19 cellular contexts compared by ENCODE assay signal in the genomic region with DNA sequence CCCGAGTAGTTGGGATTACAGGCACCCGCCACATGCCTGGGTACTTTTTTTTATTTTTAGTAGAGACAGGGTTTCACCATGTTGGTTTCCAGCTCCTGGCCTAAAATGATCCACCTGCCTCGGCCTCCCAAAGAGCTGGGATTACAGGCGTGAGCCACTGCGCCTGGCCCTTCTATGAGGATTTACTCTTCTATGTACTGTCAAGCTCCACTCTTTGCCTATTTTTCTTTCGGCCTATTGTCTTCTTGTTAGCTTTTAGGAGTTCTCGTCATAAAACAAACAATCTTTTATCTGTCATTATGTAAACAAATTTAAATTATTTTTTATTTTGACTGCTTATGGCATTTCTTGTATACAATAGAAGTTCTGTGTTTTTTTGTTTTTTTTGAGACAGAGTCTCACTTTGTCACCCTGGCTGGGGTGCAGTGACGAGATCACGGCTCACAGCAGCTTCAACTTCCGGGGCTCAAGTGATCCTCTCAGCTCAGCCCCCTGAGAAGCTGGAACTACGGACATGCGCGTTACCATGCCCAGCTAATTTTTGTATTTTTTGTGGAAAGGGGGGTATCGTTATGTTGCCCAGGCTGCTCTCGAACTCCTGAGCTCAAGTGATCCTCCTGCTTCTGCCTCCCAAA. TPM values are rescaled to one million over a fixed set of nuclear protein-coding genes. Genes with fewer than 3 reads are reported as not detected.
A peak's percentile ranks its signal among the peaks of the same experiment; 100 is the strongest.
DNase-seq lines count a peak whose midpoint lies in the region; ATAC-seq, FAIRE-seq and TF ChIP-seq lines count a peak whose summit lies in the region.
"Had no signal": no experiment of that assay in that cellular context is flagged by ENCODE, and none has a peak within 500 bp of the region (broad histone marks: within the 10 kb centered on the region; RNA-seq: fewer than 3 reads in every experiment).

No MANE protein-coding gene starts in this region.

- FAIRE-seq in astrocyte (lab: Jason Lieb, UNC) (no peak), D721Med (lab: Jason Lieb, UNC) (no peak)

- TF ChIP-seq POLR2A in GM18505 (IDR thresholded peaks at IDR 0.05; ENCODE audit: borderline replicate concordance, extremely low read depth, insufficient read depth, insufficient read length) = no peak

- H3K79me2 ChIP-seq in astrocyte (ENCODE audit: insufficient read depth, low read length) = peaks cover 100% of the 10 kb centered on the region

- intact Hi-C loops in naive thymus-derived CD4-positive, alpha-beta T cell (cut with micrococcal nuclease) = no loop called here

- no peak overlapping the region for H3K4me3 ChIP-seq in astrocyte (ENCODE audit: insufficient read depth, low read depth, low read length)
- no peak overlapping the region for H3K4me3 ChIP-seq in naive thymus-derived CD4-positive, alpha-beta T cell (ENCODE audit: low read length)

- H3K36me3 ChIP-seq in astrocyte (ENCODE audit: insufficient read depth, low read length) = peaks cover 30% of the 10 kb centered on the region
- peaks cover 0 to 16% (median 0%) of the 10 kb centered on the region in 3 experiments for H3K36me3 ChIP-seq in naive thymus-derived CD4-positive, alpha-beta T cell (ENCODE audit: control insufficient read depth in 2 of 3, insufficient read depth in 3 of 3, low read length in 3 of 3)

- no peaks in the 10 kb centered on the region for H3K9me3 Mint-ChIP-seq in stimulated activated naive CD8-positive, alpha-beta T cell treated with anti-CD3 and anti-CD28 coated beads, Interleukin-15, Interleukin-2, amounts not matched to agents 100 ng/mL and 50 ng/mL, for 24 hours
- H3K9me3 Mint-ChIP-seq in stimulated activated naive CD8-positive, alpha-beta T cell treated with anti-CD3 and anti-CD28 coated beads, Interleukin-15, amount 100 ng/mL, for 72 hours = no peaks in the 10 kb centered on the region
- H3K9me3 Mint-ChIP-seq in astrocyte (ENCODE audit: unreplicated experiment) = no peaks in the 10 kb centered on the region
- H3K9me3 Mint-ChIP-seq in naive thymus-derived CD4-positive, alpha-beta T cell = no peaks in the 10 kb centered on the region
- H3K9me3 Mint-ChIP-seq: activated naive CD8-positive, alpha-beta T cell treated with anti-CD3 and anti-CD28 coated beads, Interleukin-2, amount 10 ng/mL, durations not matched to agents 7 days and 5 days; activated T-cell treated with anti-CD3 and anti-CD28 coated beads, Interleukin-2, amount 50 U/mL, for 72 hours had no signal

- H4K20me1 ChIP-seq in astrocyte (ENCODE audit: insufficient read depth, low read length) = peaks cover 94% of the 10 kb centered on the region

- H3K36me3 Mint-ChIP-seq in stimulated activated naive CD8-positive, alpha-beta T cell treated with anti-CD3 and anti-CD28 coated beads, Interleukin-15, Interleukin-2, amounts not matched to agents 100 ng/mL and 50 ng/mL, for 24 hours (ENCODE audit: low read depth) = peaks cover 77% of the 10 kb centered on the region
- peaks cover 16% of the 10 kb centered on the region for H3K36me3 Mint-ChIP-seq in astrocyte (ENCODE audit: low read depth, unreplicated experiment)
- peaks cover 0 to 46% (median 26%) of the 10 kb centered on the region in 5 donors for H3K36me3 Mint-ChIP-seq in naive thymus-derived CD4-positive, alpha-beta T cell

- H3K9ac ChIP-seq in astrocyte (ENCODE audit: low read length) = no peak overlapping the region

- no peak overlapping the region for H3K4me3 Mint-ChIP-seq in stimulated activated naive CD8-positive, alpha-beta T cell treated with anti-CD3 and anti-CD28 coated beads, Interleukin-15, Interleukin-2, amounts not matched to agents 100 ng/mL and 50 ng/mL, for 24 hours
- H3K4me3 Mint-ChIP-seq in stimulated activated naive CD8-positive, alpha-beta T cell treated with anti-CD3 and anti-CD28 coated beads, Interleukin-15, amount 100 ng/mL, for 72 hours = no peak overlapping the region
- H3K4me3 Mint-ChIP-seq in astrocyte (ENCODE audit: unreplicated experiment) = no peak overlapping the region
- H3K4me3 Mint-ChIP-seq in naive thymus-derived CD4-positive, alpha-beta T cell = peak overlapping the region in 6 of 10 donors; percentile 25 to 55 (median 30)
- H3K4me3 Mint-ChIP-seq: activated naive CD8-positive, alpha-beta T cell treated with anti-CD3 and anti-CD28 coated beads, Interleukin-2, amount 10 ng/mL, durations not matched to agents 7 days and 5 days; activated T-cell treated with anti-CD3 and anti-CD28 coated beads, Interleukin-2, amount 50 U/mL, for 72 hours had no signal

- no peak overlapping the region for H2AFZ ChIP-seq in astrocyte (ENCODE audit: low read depth, low read length)

- CTCF ChIA-PET in naive thymus-derived CD4-positive, alpha-beta T cell (lab: Charles Lee) = interaction anchor here (0.7 kb wide), 1 partner anchor 93 kb away, joined by 3 read pairs; no protein-coding TSS in a partner anchor

- no peaks in the 10 kb centered on the region for H3K27me3 Mint-ChIP-seq in stimulated activated naive CD8-positive, alpha-beta T cell treated with anti-CD3 and anti-CD28 coated beads, Interleukin-15, Interleukin-2, amounts not matched to agents 100 ng/mL and 50 ng/mL, for 24 hours
- H3K27me3 Mint-ChIP-seq in stimulated activated naive CD8-positive, alpha-beta T cell treated with anti-CD3 and anti-CD28 coated beads, Interleukin-15, amount 100 ng/mL, for 72 hours = no peaks in the 10 kb centered on the region
- H3K27me3 Mint-ChIP-seq in astrocyte (ENCODE audit: low read depth, unreplicated experiment) = no peaks in the 10 kb centered on the region
- H3K27me3 Mint-ChIP-seq in naive thymus-derived CD4-positive, alpha-beta T cell = no peaks in the 10 kb centered on the region
- H3K27me3 Mint-ChIP-seq: activated naive CD8-positive, alpha-beta T cell treated with anti-CD3 and anti-CD28 coated beads, Interleukin-2, amount 10 ng/mL, durations not matched to agents 7 days and 5 days had no signal

- ATAC-seq in stimulated activated naive CD8-positive, alpha-beta T cell treated with anti-CD3 and anti-CD28 coated beads, Interleukin-15, amount 100 ng/mL, for 72 hours = no peak
- ATAC-seq in naive thymus-derived CD4-positive, alpha-beta T cell = no peak
- ATAC-seq in GM18505 (IDR thresholded peaks at IDR 0.05; ENCODE audit: unreplicated experiment) = no peak
- ATAC-seq: activated T-cell treated with anti-CD3 and anti-CD28 coated beads, Interleukin-2, amount 50 U/mL, for 72 hours; right cardiac atrium had no signal

- no peak for DNase-seq in stimulated activated naive CD8-positive, alpha-beta T cell treated with anti-CD3 and anti-CD28 coated beads, Interleukin-15, amount 100 ng/mL, for 72 hours
- DNase-seq in astrocyte (ENCODE audit: low read depth) (no peak), T-helper 2 cell (no peak), COR-L47 (lab: John Stamatoyannopoulos, UW) (no peak), D721Med (ENCODE audit: insufficient read length, low spot score) (no peak)
- DNase-seq in naive thymus-derived CD4-positive, alpha-beta T cell = no peak
- DNase-seq: activated CD4-positive, alpha-beta T cell treated with anti-CD3 and anti-CD28 coated beads for 1 hour; activated naive CD8-positive, alpha-beta T cell treated with anti-CD3 and anti-CD28 coated beads, Interleukin-2, amount 10 ng/mL, durations not matched to agents 7 days and 5 days; activated T-cell treated with anti-CD3 and anti-CD28 coated beads, Interleukin-2, amount 50 U/mL, for 72 hours; cortex of kidney; NCI-H1092; NCI-H2107; NCI-H526; occipital lobe; right cardiac atrium; stimulated activated CD4-positive, alpha-beta T cell treated with anti-CD3 and anti-CD28 coated beads, Interleukin-15, amount 100 ng/mL, for 24 hours; SW 1271 had no signal

- POLR2A ChIA-PET in naive thymus-derived CD4-positive, alpha-beta T cell (lab: Charles Lee) = no interaction called here

- no peak overlapping the region for H3K27ac ChIP-seq in astrocyte (ENCODE audit: low read depth, low read length)
- no peak overlapping the region for H3K27ac ChIP-seq in naive thymus-derived CD4-positive, alpha-beta T cell (ENCODE audit: low read depth, low read length)

- H3K9me3 ChIP-seq in astrocyte (ENCODE audit: insufficient read depth, low read depth, low read length) = no peaks in the 10 kb centered on the region
- H3K9me3 ChIP-seq in naive thymus-derived CD4-positive, alpha-beta T cell (ENCODE audit: control insufficient read depth in 2 of 3, low read length in 3 of 3) = no peaks in the 10 kb centered on the region

- no peaks in the 10 kb centered on the region for H3K27me3 ChIP-seq in astrocyte (ENCODE audit: insufficient read depth, low read length)
- no peaks in the 10 kb centered on the region for H3K27me3 ChIP-seq in naive thymus-derived CD4-positive, alpha-beta T cell (ENCODE audit: control insufficient read depth in 2 of 2, insufficient read depth in 2 of 2, low read length in 2 of 2)

- peaks cover 15% of the 10 kb centered on the region for H3K4me1 ChIP-seq in astrocyte (ENCODE audit: insufficient read depth, low read length)
- peaks cover 14 to 27% of the 10 kb centered on the region in 2 donors for H3K4me1 ChIP-seq in naive thymus-derived CD4-positive, alpha-beta T cell (ENCODE audit: control insufficient read depth in 2 of 2, insufficient read depth in 2 of 2, low read length in 2 of 2)

- peak overlapping the region; percentile 63 for H3K27ac Mint-ChIP-seq in stimulated activated naive CD8-positive, alpha-beta T cell treated with anti-CD3 and anti-CD28 coated beads, Interleukin-15, Interleukin-2, amounts not matched to agents 100 ng/mL and 50 ng/mL, for 24 hours
- no peak overlapping the region for H3K27ac Mint-ChIP-seq in stimulated activated naive CD8-positive, alpha-beta T cell treated with anti-CD3 and anti-CD28 coated beads, Interleukin-15, amount 100 ng/mL, for 72 hours
- H3K27ac Mint-ChIP-seq in astrocyte (ENCODE audit: unreplicated experiment) = peak overlapping the region; percentile 48
- H3K27ac Mint-ChIP-seq in naive thymus-derived CD4-positive, alpha-beta T cell = peak overlapping the region in 6 of 9 donors; percentile 13 to 84 (median 60)
- H3K27ac Mint-ChIP-seq: activated naive CD8-positive, alpha-beta T cell treated with anti-CD3 and anti-CD28 coated beads, Interleukin-2, amount 10 ng/mL, durations not matched to agents 7 days and 5 days had no signal

- H3K4me2 ChIP-seq in astrocyte (ENCODE audit: low read length) = no peak overlapping the region

- TF ChIP-seq CTCF in astrocyte (IDR thresholded peaks at IDR 0.05; ENCODE audit: insufficient read depth, low read depth, low read length) = no peak
- TF ChIP-seq CTCF in D721Med (IDR thresholded peaks at IDR 0.05; ENCODE audit: insufficient read depth, missing control alignments) = no peak

- peaks cover 84% of the 10 kb centered on the region for H3K4me1 Mint-ChIP-seq in stimulated activated naive CD8-positive, alpha-beta T cell treated with anti-CD3 and anti-CD28 coated beads, Interleukin-15, Interleukin-2, amounts not matched to agents 100 ng/mL and 50 ng/mL, for 24 hours (ENCODE audit: low read depth)
- H3K4me1 Mint-ChIP-seq in stimulated activated naive CD8-positive, alpha-beta T cell treated with anti-CD3 and anti-CD28 coated beads, Interleukin-15, amount 100 ng/mL, for 72 hours = peaks cover 77% of the 10 kb centered on the region
- H3K4me1 Mint-ChIP-seq in astrocyte (ENCODE audit: low read depth, unreplicated experiment) = peaks cover 54% of the 10 kb centered on the region
- peaks cover 49 to 100% (median 93%) of the 10 kb centered on the region in 7 donors for H3K4me1 Mint-ChIP-seq in naive thymus-derived CD4-positive, alpha-beta T cell

RNA-seq across cellular contexts. Expression of gene CSNK1A1, which starts 29.4 kb away (rescaled TPM):
- total RNA-seq in astrocyte = 384 and 392 TPM in 2 replicates
- 100 to 1,000 TPM; 168 to 217 (median 181) TPM for total RNA-seq in naive thymus-derived CD4-positive, alpha-beta T cell
- 100 to 1,000 TPM; 146 to 164 TPM for polyA plus RNA-seq in naive thymus-derived CD4-positive, alpha-beta T cell

RNA-seq across cellular contexts. Expression of gene ARHGEF37, which starts 59.4 kb away (rescaled TPM):
- total RNA-seq in astrocyte = 1.4 and 2.3 TPM in 2 replicates
- total RNA-seq in naive thymus-derived CD4-positive, alpha-beta T cell = 1 to 10 TPM in 1 of 5 experiments, under 1 TPM in 3, not detected in 1; 0.43 to 1.8 (median 0.80) TPM
- under 1 TPM; 0.46 to 0.47 TPM for polyA plus RNA-seq in naive thymus-derived CD4-positive, alpha-beta T cell

Comparison
In these comparisons a context has a peak if more than half of its experiments do, and no peak if none do; other contexts are left out.
1. H3K27ac Mint-ChIP-seq: peak in stimulated activated naive CD8-positive, alpha-beta T cell treated with anti-CD3 and anti-CD28 coated beads, Interleukin-15, Interleukin-2, amounts not matched to agents 100 ng/mL and 50 ng/mL, for 24 hours (single experiment), astrocyte (single experiment) and naive thymus-derived CD4-positive, alpha-beta T cell (6 of 9); none in stimulated activated naive CD8-positive, alpha-beta T cell treated with anti-CD3 and anti-CD28 coated beads, Interleukin-15, amount 100 ng/mL, for 72 hours (0 of 2).
2. H3K4me3 Mint-ChIP-seq: peak in naive thymus-derived CD4-positive, alpha-beta T cell (6 of 10); none in stimulated activated naive CD8-positive, alpha-beta T cell treated with anti-CD3 and anti-CD28 coated beads, Interleukin-15, Interleukin-2, amounts not matched to agents 100 ng/mL and 50 ng/mL, for 24 hours (single experiment), stimulated activated naive CD8-positive, alpha-beta T cell treated with anti-CD3 and anti-CD28 coated beads, Interleukin-15, amount 100 ng/mL, for 72 hours (0 of 2) and astrocyte (single experiment).